9 cellular contexts compared by ENCODE assay signal in genomic region chr11:124075841-124076571, GRCh38.
A peak's percentile ranks its signal among the peaks of the same experiment; 100 is the strongest.
DNase-seq lines count a peak whose midpoint lies in the region; ATAC-seq and FAIRE-seq lines count a peak whose summit lies in the region.
"Had no signal": no experiment of that assay in that cellular context is flagged by ENCODE, and none has a peak within 500 bp of the region (broad histone marks: within the 10 kb centered on the region; RNA-seq: fewer than 3 reads in every experiment).

No MANE protein-coding gene starts in this region.

- H3K9me3 ChIP-seq in HUES6 (ENCODE audit: control insufficient read depth, insufficient read depth, low read depth, low read length): no peaks in the 10 kb centered on the region

- no peak for FAIRE-seq in urothelium cell line (lab: Jason Lieb, UNC)
- FAIRE-seq: islet of Langerhans had no signal

- peaks cover 7% of the 10 kb centered on the region for H3K4me1 Mint-ChIP-seq in memory B cell

- no peak overlapping the region for H3K27ac ChIP-seq in HUES6 (ENCODE audit: low read depth, low read length)

- H3K9ac ChIP-seq in HUES6 (ENCODE audit: low read length): no peak overlapping the region

- no peak overlapping the region for H3K27ac Mint-ChIP-seq in memory B cell

- peaks cover 6% of the 10 kb centered on the region for H3K27me3 Mint-ChIP-seq in memory B cell

- ATAC-seq in GM19438 (IDR thresholded peaks at IDR 0.05; ENCODE audit: low read depth, unreplicated experiment) (peak; percentile 46), memory B cell (ENCODE audit: low read depth) (peak; percentile 57)

- H3K27me3 ChIP-seq in HUES6 (ENCODE audit: control insufficient read depth, insufficient read depth, low read length): peaks cover 6% of the 10 kb centered on the region; the same call in 1 of the 2 replicates

- H3K4me1 ChIP-seq in HUES6 (ENCODE audit: control insufficient read depth, insufficient read depth, low read length): peaks cover 9% of the 10 kb centered on the region; the same call in 1 of the 2 replicates

- H3K36me3 Mint-ChIP-seq in memory B cell: no peaks in the 10 kb centered on the region

- H3K4me3 Mint-ChIP-seq in memory B cell: peak overlapping the region; percentile 65

- DNase-seq in COR-L47 (lab: John Stamatoyannopoulos, UW) (peak; percentile 15), memory B cell (ENCODE audit: low spot score in 2 of 2) (no peak), urothelium cell line (ENCODE audit: low spot score) (peak; percentile 26), NCI-H2196 treated with DMSO at 0.1 percent for 48 hours (lab: John Stamatoyannopoulos, UW; ENCODE audit: unreplicated experiment) (no peak), MV-4-11 (lab: John Stamatoyannopoulos, UW) (no peak)
- peak; percentile 4 for DNase-seq in central memory CD4-positive, alpha-beta T cell

- H3K36me3 ChIP-seq in HUES6 (ENCODE audit: control insufficient read depth, insufficient read depth, low read length): no peaks in the 10 kb centered on the region

- peak overlapping the region; percentile 75 for H3K4me3 ChIP-seq in HUES6 (ENCODE audit: low read depth, low read length)

- no peaks in the 10 kb centered on the region for H3K9me3 Mint-ChIP-seq in memory B cell

Comparison
In these comparisons a context has a peak if more than half of its experiments do, and no peak if none do; other contexts are left out.
1. DNase-seq: peak in COR-L47 (single experiment), central memory CD4-positive, alpha-beta T cell (single experiment) and urothelium cell line (single experiment); none in memory B cell (0 of 2), NCI-H2196 treated with DMSO at 0.1 percent for 48 hours (single experiment) and MV-4-11 (single experiment).